In genomic region chr17:77990301-77990700, GRCh38 we compare ENCODE assay signal across 13 cellular contexts. TPM values are rescaled to one million over a fixed set of nuclear protein-coding genes. Genes with fewer than 3 reads are reported as not detected.
DNase-seq lines count a peak whose midpoint lies in the region; ATAC-seq and TF ChIP-seq lines count a peak whose summit lies in the region.
"Had no signal": no experiment of that assay in that cellular context is flagged by ENCODE, and none has a peak within 500 bp of the region (broad histone marks: within the 10 kb centered on the region; RNA-seq: fewer than 3 reads in every experiment).

No MANE protein-coding gene starts in this region.

- no peaks in the 10 kb centered on the region for H3K9me3 Mint-ChIP-seq in activated naive CD8-positive, alpha-beta T cell (ENCODE audit: low read depth)
- H3K9me3 Mint-ChIP-seq in activated naive CD8-positive, alpha-beta T cell treated with anti-CD3 and anti-CD28 coated beads, Interleukin-2, amount 50 U/mL, for 24 hours, result no peaks in the 10 kb centered on the region
- no peaks in the 10 kb centered on the region for H3K9me3 Mint-ChIP-seq in CD8-positive, alpha-beta T cell
- no peaks in the 10 kb centered on the region for H3K9me3 Mint-ChIP-seq in central memory CD8-positive, alpha-beta T cell
- no peaks in the 10 kb centered on the region for H3K9me3 Mint-ChIP-seq in MCF 10A (ENCODE audit: unreplicated experiment)

- no TSS peak for BruUV-seq in MCF 10A (replicated peaks; lab: Mats Ljungman, UMichigan)

- H3F3A ChIP-seq in SK-N-SH (replicated peaks; ENCODE audit: insufficient read depth), result no peaks in the 10 kb centered on the region

- H3K27me3 Mint-ChIP-seq in activated naive CD8-positive, alpha-beta T cell, result no peaks in the 10 kb centered on the region
- H3K27me3 Mint-ChIP-seq in activated naive CD8-positive, alpha-beta T cell treated with anti-CD3 and anti-CD28 coated beads, Interleukin-2, amount 50 U/mL, for 24 hours, result no peaks in the 10 kb centered on the region
- no peaks in the 10 kb centered on the region for H3K27me3 Mint-ChIP-seq in CD8-positive, alpha-beta T cell (ENCODE audit: low read depth)
- no peaks in the 10 kb centered on the region for H3K27me3 Mint-ChIP-seq in central memory CD8-positive, alpha-beta T cell
- H3K27me3 Mint-ChIP-seq in MCF 10A (ENCODE audit: insufficient read depth, unreplicated experiment), result no peaks in the 10 kb centered on the region
- H3K27me3 Mint-ChIP-seq: B cell had no signal

- no peaks in the 10 kb centered on the region for H3K27me3 ChIP-seq in CD8-positive, alpha-beta T cell (ENCODE audit: insufficient read depth, low read length)
- H3K27me3 ChIP-seq in SK-N-SH (ENCODE audit: insufficient read depth), result no peaks in the 10 kb centered on the region

- no peak overlapping the region for H2AFZ ChIP-seq in SK-N-SH (ENCODE audit: low read depth)

- H3K27ac Mint-ChIP-seq in activated naive CD8-positive, alpha-beta T cell, result peak overlapping the region; percentile 30
- no peak overlapping the region for H3K27ac Mint-ChIP-seq in activated naive CD8-positive, alpha-beta T cell treated with anti-CD3 and anti-CD28 coated beads, Interleukin-2, amount 50 U/mL, for 24 hours
- peak overlapping the region; percentile 34 for H3K27ac Mint-ChIP-seq in CD8-positive, alpha-beta T cell
- peak overlapping the region; percentile 25 for H3K27ac Mint-ChIP-seq in central memory CD8-positive, alpha-beta T cell (ENCODE audit: low read depth)
- H3K27ac Mint-ChIP-seq in MCF 10A (ENCODE audit: low read depth, unreplicated experiment), result no peak overlapping the region
- H3K27ac Mint-ChIP-seq: B cell had no signal

- no peak for TF ChIP-seq CTCF in CD8-positive, alpha-beta T cell (IDR thresholded peaks at IDR 0.05)
- TF ChIP-seq CTCF in MCF 10A (IDR thresholded peaks at IDR 0.05; ENCODE audit: unreplicated experiment) (no peak), SK-N-SH (IDR thresholded peaks at IDR 0.05) (no peak)

- peaks cover 2% of the 10 kb centered on the region for H3K36me3 Mint-ChIP-seq in activated naive CD8-positive, alpha-beta T cell
- H3K36me3 Mint-ChIP-seq in activated naive CD8-positive, alpha-beta T cell treated with anti-CD3 and anti-CD28 coated beads, Interleukin-2, amount 50 U/mL, for 24 hours (ENCODE audit: low read depth), result no peaks in the 10 kb centered on the region
- H3K36me3 Mint-ChIP-seq in CD8-positive, alpha-beta T cell, result peaks cover 10% of the 10 kb centered on the region
- peaks cover 7% of the 10 kb centered on the region for H3K36me3 Mint-ChIP-seq in central memory CD8-positive, alpha-beta T cell (ENCODE audit: insufficient read depth)
- H3K36me3 Mint-ChIP-seq in MCF 10A (ENCODE audit: insufficient read depth, unreplicated experiment), result no peaks in the 10 kb centered on the region

- no peaks in the 10 kb centered on the region for H3K9me2 ChIP-seq in SK-N-SH

- H4K20me1 ChIP-seq in SK-N-SH (ENCODE audit: insufficient read depth), result 0 out of 2 replicates have a peak, but pooled peaks cover 3% of the 10 kb centered on the region

- no peak overlapping the region for H3K4me2 ChIP-seq in SK-N-SH

- H3K4me3 Mint-ChIP-seq in activated naive CD8-positive, alpha-beta T cell, result no peak overlapping the region
- no peak overlapping the region for H3K4me3 Mint-ChIP-seq in activated naive CD8-positive, alpha-beta T cell treated with anti-CD3 and anti-CD28 coated beads, Interleukin-2, amount 50 U/mL, for 24 hours
- H3K4me3 Mint-ChIP-seq in CD8-positive, alpha-beta T cell, result peak overlapping the region; percentile 8
- H3K4me3 Mint-ChIP-seq in central memory CD8-positive, alpha-beta T cell, result no peak overlapping the region
- H3K4me3 Mint-ChIP-seq in MCF 10A (ENCODE audit: unreplicated experiment), result no peak overlapping the region
- H3K4me3 Mint-ChIP-seq: B cell had no signal

- intact Hi-C loops in CD8-positive, alpha-beta T cell (cut with DNase I, micrococcal nuclease), result no loop called here
- intact Hi-C loops in MCF 10A (cut with micrococcal nuclease), result no loop called here

- no peak for DNase-seq in activated naive CD8-positive, alpha-beta T cell treated with anti-CD3 and anti-CD28 coated beads, Interleukin-2, amount 50 U/mL, for 24 hours
- DNase-seq in CD8-positive, alpha-beta T cell, result no peak
- DNase-seq in central memory CD8-positive, alpha-beta T cell (ENCODE audit: low spot score in 2 of 2), result no peak
- no peak for DNase-seq in kidney glomerular epithelial cell (lab: John Stamatoyannopoulos, UW)
- no peak for DNase-seq in MCF 10A (ENCODE audit: unreplicated experiment)
- DNase-seq in SK-N-SH, result no peak
- DNase-seq: C1 segment of cervical spinal cord, Calu3, DMS 273 treated with DMSO at 0.1 percent for 48 hours had no signal

- H3K4me1 Mint-ChIP-seq in activated naive CD8-positive, alpha-beta T cell (ENCODE audit: low read depth), result peaks cover 69% of the 10 kb centered on the region
- peaks cover 33% of the 10 kb centered on the region for H3K4me1 Mint-ChIP-seq in activated naive CD8-positive, alpha-beta T cell treated with anti-CD3 and anti-CD28 coated beads, Interleukin-2, amount 50 U/mL, for 24 hours
- H3K4me1 Mint-ChIP-seq in CD8-positive, alpha-beta T cell (ENCODE audit: low read depth), result peaks cover 71% of the 10 kb centered on the region
- H3K4me1 Mint-ChIP-seq in central memory CD8-positive, alpha-beta T cell, result peaks cover 51% of the 10 kb centered on the region
- H3K4me1 Mint-ChIP-seq in MCF 10A (ENCODE audit: insufficient read depth, unreplicated experiment), result no peaks in the 10 kb centered on the region

- H3K36me3 ChIP-seq in CD8-positive, alpha-beta T cell (ENCODE audit: insufficient read depth, low read length), result no peaks in the 10 kb centered on the region
- no peaks in the 10 kb centered on the region for H3K36me3 ChIP-seq in SK-N-SH (replicated peaks in 1 of 2; ENCODE audit: control insufficient read depth in 1 of 2, insufficient read depth in 2 of 2, low read length in 1 of 2)
- H3K36me3 ChIP-seq: HAP-1 had no signal

- H3K79me2 ChIP-seq in SK-N-SH (ENCODE audit: insufficient read depth), result peaks cover 18% of the 10 kb centered on the region; the same call in 1 of the 2 replicates

- no peak for ATAC-seq in activated naive CD8-positive, alpha-beta T cell treated with anti-CD3 and anti-CD28 coated beads, Interleukin-2, amount 50 U/mL, for 24 hours
- ATAC-seq in CD8-positive, alpha-beta T cell, result peak; percentile 51
- no peak for ATAC-seq in central memory CD8-positive, alpha-beta T cell (replicated peaks; ENCODE audit: extremely low read depth, poor library complexity, severe bottlenecking)

- H3K9ac ChIP-seq in SK-N-SH, result no peak overlapping the region

- peaks cover 41% of the 10 kb centered on the region for H3K4me1 ChIP-seq in CD8-positive, alpha-beta T cell (ENCODE audit: insufficient read depth, low read length)
- peaks cover 0 to 8% of the 10 kb centered on the region in 2 experiments; a peak in 2 of 4 replicates for H3K4me1 ChIP-seq in SK-N-SH (ENCODE audit: control insufficient read depth in 1 of 2, insufficient read depth in 2 of 2, low read depth in 1 of 2, low read length in 1 of 2)

- WGBS in SK-N-SH (ENCODE audit: low lambda C conversion rate), result 95% methylated on average over 3 of the region's 3 CpGs

- CTCF ChIA-PET in CD8-positive, alpha-beta T cell (lab: Charles Lee), result interaction anchor here (1.6 kb wide), 1 partner anchor 24 kb away, joined by 6 read pairs; no protein-coding TSS in a partner anchor
- CTCF ChIA-PET in MCF 10A (lab: Yijun Ruan, JAX), result interaction anchor here (0.5 to 0.7 kb wide), 2 partner anchors 138 to 468 kb away, joined by 3 to 5 read pairs; no protein-coding TSS in a partner anchor
- CTCF ChIA-PET in SK-N-SH (lab: Yijun Ruan, JAX), result interaction anchor here (1.0 to 1.8 kb wide), 5 partner anchors 23 to 462 kb away, joined by 3 to 6 read pairs (median 4); no protein-coding TSS in a partner anchor

- H3K27ac ChIP-seq in CD8-positive, alpha-beta T cell (ENCODE audit: low read depth, low read length), result no peak overlapping the region
- no peak overlapping the region for H3K27ac ChIP-seq in SK-N-SH (ENCODE audit: low read depth in 2 of 2, low read length in 1 of 2)
- H3K27ac ChIP-seq: HL-60 had no signal

- no peak for TF ChIP-seq EP300 in SK-N-SH (IDR thresholded peaks at IDR 0.05; ENCODE audit: borderline replicate concordance in 1 of 2, low read depth in 1 of 2, low read length in 1 of 2)

- POLR2A ChIA-PET in CD8-positive, alpha-beta T cell (lab: Charles Lee), result interaction anchor here (0.6 to 1.1 kb wide), 3 partner anchors 9 to 32 kb away, joined by 3 to 5 read pairs (median 3); partner anchors contain the start of gene TNRC6C
- POLR2A ChIA-PET in MCF 10A (lab: Yijun Ruan, JAX) (no interaction called here), SK-N-SH (lab: Yijun Ruan, JAX) (no interaction called here)

- no peak for TF ChIP-seq RAD21 in SK-N-SH (IDR thresholded peaks at IDR 0.05; ENCODE audit: low read length)

- no peak overlapping the region for H3K4me3 ChIP-seq in CD8-positive, alpha-beta T cell (ENCODE audit: low read depth, low read length)
- H3K4me3 ChIP-seq in SK-N-SH (ENCODE audit: low read depth in 2 of 2, low read length in 1 of 2), result no peak overlapping the region
- H3K4me3 ChIP-seq: HAP-1 had no signal

- no peaks in the 10 kb centered on the region for H3K9me3 ChIP-seq in CD8-positive, alpha-beta T cell (ENCODE audit: low read length)
- H3K9me3 ChIP-seq in SK-N-SH, result no peaks in the 10 kb centered on the region
- H3K9me3 ChIP-seq: HAP-1 had no signal

TF ChIP-seq in SK-N-SH, 30 proteins besides CTCF, POLR2A, EP300 and RAD21:
- TF ChIP-seq GATA2 (CRISPR knock-in tag; IDR thresholded peaks at IDR 0.05) (no peak), FOXJ3 (CRISPR knock-in tag; IDR thresholded peaks at IDR 0.05) (no peak), CHD2 (IDR thresholded peaks at IDR 0.05; ENCODE audit: low read length, partially characterized antibody) (no peak), RFX5 (IDR thresholded peaks at IDR 0.05; ENCODE audit: low read length) (no peak)

RNA-seq across cellular contexts. Expression of gene TNRC6C, which starts 31.8 kb away (rescaled TPM):
- 10 to 100 TPM; 49.3 to 53.8 TPM for total RNA-seq in CD8-positive, alpha-beta T cell
- total RNA-seq in MCF 10A (2022), result 15.7 and 16.4 TPM in 2 replicates
- polyA plus RNA-seq in SK-N-SH (2012; rRNA removed), result 1.6 and 2.2 TPM in 2 replicates
- polyA plus RNA-seq in SK-N-SH (2012; cell fraction: cytosol; rRNA removed), result 1.6 and 1.9 TPM in 2 replicates
- 6.2 and 6.7 TPM in 2 replicates for polyA plus RNA-seq in SK-N-SH (2012; cell fraction: nucleus; rRNA removed)

Comparison
In these comparisons a context has a peak if more than half of its experiments do, and no peak if none do; other contexts are left out.
1. H3K27ac Mint-ChIP-seq: peak in activated naive CD8-positive, alpha-beta T cell (single experiment), CD8-positive, alpha-beta T cell (single experiment) and central memory CD8-positive, alpha-beta T cell (single experiment); none in activated naive CD8-positive, alpha-beta T cell treated with anti-CD3 and anti-CD28 coated beads, Interleukin-2, amount 50 U/mL, for 24 hours (single experiment) and MCF 10A (single experiment).